Comparison of ENCODE assay signal across 8 cellular contexts in the genomic region with DNA sequence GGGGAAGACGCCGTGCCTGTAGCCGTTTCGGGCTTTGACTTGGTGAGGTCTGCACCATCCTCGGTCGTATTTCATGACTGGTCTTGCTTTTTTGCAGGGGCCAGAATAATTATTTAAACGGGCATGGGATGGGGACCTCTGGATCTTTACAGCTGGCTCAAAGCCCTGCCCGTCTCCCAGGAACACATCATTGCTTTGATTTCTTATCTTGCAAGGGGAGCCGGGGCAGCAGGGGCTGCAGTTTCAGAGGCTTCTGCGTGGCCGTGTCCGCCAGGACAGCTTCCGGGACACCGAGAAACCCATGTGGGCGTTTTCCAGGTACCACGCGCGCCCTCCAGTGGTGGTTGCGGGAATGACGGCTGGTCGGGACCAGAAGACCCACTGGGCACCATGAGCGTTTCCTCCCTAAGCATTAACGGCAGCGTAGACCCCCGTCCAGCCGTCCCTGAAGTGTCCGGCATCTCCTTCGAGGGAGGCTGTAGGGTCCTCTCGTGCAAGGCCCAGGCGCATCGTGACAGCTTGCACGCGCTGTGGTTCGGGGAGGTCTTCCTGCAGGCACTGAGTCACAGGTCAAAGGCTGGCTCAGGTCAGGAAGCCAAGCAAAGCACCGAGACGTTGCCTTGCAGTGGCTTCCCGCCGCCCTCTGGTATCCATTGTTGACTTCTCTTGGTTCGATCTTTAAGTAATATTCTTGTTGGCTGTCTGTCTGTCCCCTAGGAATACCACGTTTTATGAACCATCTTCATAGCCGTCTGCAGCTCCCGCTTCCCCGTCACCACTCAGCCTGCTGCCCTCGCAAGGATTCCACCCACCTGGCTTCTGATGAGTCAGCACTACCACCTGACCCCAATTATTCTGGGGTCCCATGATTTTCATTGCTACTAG. TPM values are rescaled to one million over a fixed set of nuclear protein-coding genes. Genes with fewer than 3 reads are reported as not detected.
A peak's percentile ranks its signal among the peaks of the same experiment; 100 is the strongest.
DNase-seq lines count a peak whose midpoint lies in the region; ATAC-seq and TF ChIP-seq lines count a peak whose summit lies in the region.

No MANE protein-coding gene starts in this region.

- H3K4me3 ChIP-seq in SJCRH30 (peak overlapping the region; percentile 47), ovary (no peak overlapping the region), thyroid gland (replicated peaks in 1 of 3) (no peak overlapping the region)

- peak; percentile 63 for ATAC-seq in GM18498 (IDR thresholded peaks at IDR 0.05; ENCODE audit: unreplicated experiment)

- H3K27me3 ChIP-seq in SJCRH30 (no peaks in the 10 kb centered on the region), ovary (no peaks in the 10 kb centered on the region), thyroid gland (no peaks in the 10 kb centered on the region)

- H3K36me3 ChIP-seq in SJCRH30 = no peaks in the 10 kb centered on the region
- H3K36me3 ChIP-seq in ovary = no peaks in the 10 kb centered on the region
- no peaks in the 10 kb centered on the region for H3K36me3 ChIP-seq in thyroid gland

- intact Hi-C loops in ovary (cut with DNase I) (loop anchor here (2.0 to 10.0 kb wide), 6 partner anchors 43 to 184 kb away; a partner anchor contains a TSS), thyroid gland (cut with DNase I) (loop anchor here (5.0 kb wide), 1 partner anchor 184 kb away; no protein-coding TSS in a partner anchor)

- TF ChIP-seq CTCF in ovary (IDR thresholded peaks at IDR 0.05) (peak; percentile 64 to 82 (median 80)), thyroid gland (IDR thresholded peaks at IDR 0.05) (peak; percentile 78 to 97 (median 90))

- no peak overlapping the region for H3K27ac ChIP-seq in SJCRH30
- no peak overlapping the region for H3K27ac ChIP-seq in ovary
- H3K27ac ChIP-seq in thyroid gland = no peak overlapping the region

- no peak for TF ChIP-seq EP300 in ovary (IDR thresholded peaks at IDR 0.05)

- H3K4me1 ChIP-seq in SJCRH30 (no peaks in the 10 kb centered on the region; the same call in 1 of the 2 replicates), ovary (ENCODE audit: insufficient read depth) (peaks cover 2% of the 10 kb centered on the region), thyroid gland (peaks cover 0 to 8% of the 10 kb centered on the region in 2 donors)

- DNase-seq in 8988T (peak; percentile 72), Kasumi-1 (lab: John Stamatoyannopoulos, UW) (peak; percentile 4 to 26), SJCRH30 (peak; percentile 69 to 84), activated gamma-delta T cell (lab: John Stamatoyannopoulos, UW) (peak; percentile 55), germinal center (ENCODE audit: low spot score) (peak; percentile 77), ovary (peak; percentile 77 to 92 (median 86)), thyroid gland (peak; percentile 82 to 85)

- 15 to 21% (median 20%) methylated on average over 42 to 44 of the region's 44 CpGs for WGBS in ovary, 3 donors
- WGBS in thyroid gland, 2 donors = 30 to 34% methylated on average over 25 to 32 of the region's 44 CpGs

- TF ChIP-seq POLR2A in ovary (IDR thresholded peaks at IDR 0.05) = no peak
- no peak for TF ChIP-seq POLR2A in thyroid gland (IDR thresholded peaks at IDR 0.05)

- no peaks in the 10 kb centered on the region for H3K9me3 ChIP-seq in SJCRH30 (replicated peaks)
- no peaks in the 10 kb centered on the region for H3K9me3 ChIP-seq in ovary
- no peaks in the 10 kb centered on the region for H3K9me3 ChIP-seq in thyroid gland

RNA-seq across cellular contexts. Expression of a gene that starts 16.2 kb away (rescaled TPM):
- 5.1 and 6.3 TPM in 2 replicates for total RNA-seq in SJCRH30 (2014; rRNA removed; shearing (Covaris generic))
- total RNA-seq in ovary (10 to 100 TPM in 6 of 7 donors, 1 to 10 TPM in 1; 8.1 to 24.9 (median 16.9) TPM), thyroid gland (10 to 100 TPM; 27.5 to 57.0 (median 37.4) TPM)
- polyA plus RNA-seq in ovary = 10 to 100 TPM; 26.9 to 34.9 TPM

RNA-seq across cellular contexts. Expression of a gene that starts 56.5 kb away (rescaled TPM):
- 0.08 and 0.30 TPM in 2 replicates for total RNA-seq in SJCRH30 (2014; rRNA removed; shearing (Covaris generic))
- not detected for total RNA-seq in ovary
- not detected for polyA plus RNA-seq in ovary
- not detected for total RNA-seq in thyroid gland

Comparison
In these comparisons a context has a peak if more than half of its experiments do, and no peak if none do; other contexts are left out.
1. DNase-seq: peak in every context shown above with its lines; median percentile 86 in ovary; 84 in thyroid gland; 77 in germinal center; 76 in SJCRH30; 72 in 8988T; 55 in activated gamma-delta T cell; 15 in Kasumi-1.